26 cellular contexts compared by ENCODE assay signal in the genomic region with DNA sequence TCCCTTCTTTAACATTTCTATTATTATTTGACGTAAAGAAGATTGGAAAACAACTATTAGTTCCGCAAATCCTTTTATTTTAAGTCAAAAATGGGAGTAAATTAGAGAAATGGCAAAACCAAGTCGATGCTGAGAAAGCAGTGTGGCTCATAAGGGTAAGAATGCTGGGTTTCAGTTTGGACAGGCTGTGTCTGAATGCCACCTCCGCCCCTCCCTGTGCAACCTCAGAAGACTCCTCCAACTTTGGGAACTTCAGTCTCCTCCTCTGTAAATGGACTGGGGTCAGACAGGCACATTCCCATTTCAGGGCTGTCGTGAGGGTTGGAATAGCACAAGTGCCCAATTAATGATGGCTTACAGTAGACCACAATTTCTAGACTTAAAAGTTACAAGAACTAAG.
"Had no signal": no experiment of that assay in that cellular context is flagged by ENCODE, and none has a peak within 500 bp of the region (broad histone marks: within the 10 kb centered on the region; RNA-seq: fewer than 3 reads in every experiment).

No MANE protein-coding gene starts in this region.

- DNase-seq: Kasumi-1, KG1, MG63, NCI-H1048, NCI-H1092 treated with DMSO at 0.1 percent for 48 hours, NCI-H1105 treated with DMSO at 0.1 percent for 48 hours, NCI-H1417, NCI-H1436, NCI-H146, NCI-H1694, NCI-H187, NCI-H1930, NCI-H2029 treated with DMSO at 0.1 percent for 48 hours, NCI-H2081 treated with DMSO at 0.1 percent for 48 hours, NCI-H2107, NCI-H2171, NCI-H226, NCI-H446 treated with DMSO at 0.1 percent for 48 hours, NCI-H510A, NCI-H526, NCI-H748 treated with DMSO at 0.1 percent for 48 hours, NCI-H82, PC-9, SHP77, SIG-M5, SJCRH30 had no signal
